ENCODE assay signal across 8 cellular contexts in the genomic region with DNA sequence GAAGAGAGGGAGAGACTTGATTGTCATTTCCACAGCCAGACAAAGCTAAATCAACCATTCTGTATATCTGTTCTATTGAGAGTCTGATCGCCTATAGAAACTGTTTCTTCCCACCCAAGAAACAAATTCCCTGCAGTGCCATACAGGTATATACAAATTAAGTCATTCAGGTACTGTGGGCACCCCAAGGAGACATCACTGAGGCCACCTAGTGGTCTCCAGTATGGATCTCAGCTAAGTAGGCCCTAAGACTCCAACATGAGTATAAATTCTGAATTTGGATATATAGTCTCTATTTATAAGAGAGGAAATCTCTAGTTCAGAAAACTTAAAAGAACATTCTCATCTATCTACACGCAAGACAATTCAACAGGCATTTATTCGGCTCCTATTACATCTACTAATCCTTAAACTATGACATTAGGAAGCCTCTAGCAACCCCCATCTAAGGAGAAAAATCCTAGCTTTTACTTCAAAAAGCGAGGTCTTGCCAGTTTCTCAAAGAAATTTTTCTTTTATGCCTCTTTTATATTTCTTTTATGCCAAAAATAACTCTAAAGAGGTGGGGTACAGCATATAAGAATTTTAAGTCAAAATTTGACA.
DNase-seq lines count a peak whose midpoint lies in the region; ATAC-seq and TF ChIP-seq lines count a peak whose summit lies in the region.

No MANE protein-coding gene starts in this region.

- WGBS in esophagus muscularis mucosa = 62% methylated on average over 4 of the region's 4 CpGs
- 83 to 89% (median 86%) methylated on average over 4 of the region's 4 CpGs for WGBS in psoas muscle, 3 donors

- H3K4me3 ChIP-seq in SU-DHL-6 (ENCODE audit: insufficient read depth, low read length, poor library complexity, severe bottlenecking) = no peak overlapping the region
- H3K4me3 ChIP-seq in esophagus muscularis mucosa = no peak overlapping the region
- no peak overlapping the region for H3K4me3 ChIP-seq in psoas muscle

- H2AFZ ChIP-seq in SU-DHL-6 (ENCODE audit: low read depth, low read length, severe bottlenecking) = no peak overlapping the region

- TF ChIP-seq CTCF in HFFc6 (IDR thresholded peaks at IDR 0.05) (peak; percentile 89), SU-DHL-6 (IDR thresholded peaks at IDR 0.05; ENCODE audit: insufficient read depth, low read length, poor library complexity, severe bottlenecking) (peak; percentile 58), esophagus muscularis mucosa (IDR thresholded peaks at IDR 0.05) (peak; percentile 55 to 73 (median 72)), psoas muscle (IDR thresholded peaks at IDR 0.05) (peak; percentile 66)

- peak; percentile 53 to 65 (median 55) for ATAC-seq in psoas muscle

- H3K9me3 ChIP-seq in SU-DHL-6 (ENCODE audit: insufficient read depth, low read length) (no peaks in the 10 kb centered on the region), esophagus muscularis mucosa (no peaks in the 10 kb centered on the region), psoas muscle (no peaks in the 10 kb centered on the region)

- H3K4me1 ChIP-seq in esophagus muscularis mucosa (peaks cover 21 to 82% (median 77%) of the 10 kb centered on the region in 4 donors), psoas muscle (peaks cover 20% of the 10 kb centered on the region)

- H3K4me2 ChIP-seq in SU-DHL-6 (ENCODE audit: low read depth, low read length, poor library complexity, severe bottlenecking) = no peak overlapping the region

- no peaks in the 10 kb centered on the region for H3F3A ChIP-seq in SU-DHL-6 (ENCODE audit: insufficient read depth)

- TF ChIP-seq EP300 in esophagus muscularis mucosa (IDR thresholded peaks at IDR 0.05) = no peak

- no peak overlapping the region for H3K9ac ChIP-seq in SU-DHL-6 (ENCODE audit: low read length)

- no peaks in the 10 kb centered on the region; the same call in 1 of the 2 replicates for H3K27me3 Mint-ChIP-seq in HFFc6 (ENCODE audit: insufficient read depth)

- H3K9me3 Mint-ChIP-seq in HFFc6 = no peaks in the 10 kb centered on the region

- intact Hi-C loops in esophagus muscularis mucosa (cut with DNase I) (loop anchor here (5.0 kb wide), 2 partner anchors 113 to 178 kb away; a partner anchor contains a TSS), psoas muscle (cut with DNase I) (loop anchor here in 1 of 2 donors (5.0 kb wide), 1 partner anchor 178 kb away; no protein-coding TSS in a partner anchor)

- peaks cover 72% of the 10 kb centered on the region for H3K4me1 Mint-ChIP-seq in HFFc6 (ENCODE audit: low read depth)

- no peaks in the 10 kb centered on the region for H3K79me2 ChIP-seq in SU-DHL-6 (ENCODE audit: insufficient read depth, low read length)

- H3K36me3 Mint-ChIP-seq in HFFc6 (ENCODE audit: low read depth) = peaks cover 16% of the 10 kb centered on the region

- no peaks in the 10 kb centered on the region; the same call in 1 of the 2 replicates for H3K36me3 ChIP-seq in SU-DHL-6 (ENCODE audit: low read length)
- H3K36me3 ChIP-seq in esophagus muscularis mucosa = peaks cover 13 to 51% (median 21%) of the 10 kb centered on the region in 4 donors
- peaks cover 0 to 46% of the 10 kb centered on the region in 2 donors for H3K36me3 ChIP-seq in psoas muscle (ENCODE audit: insufficient read depth in 1 of 2, low read depth in 1 of 2)

- no peak for TF ChIP-seq POLR2A in esophagus muscularis mucosa (IDR thresholded peaks at IDR 0.05; ENCODE audit: low read depth)

- no peaks in the 10 kb centered on the region for H4K20me1 ChIP-seq in SU-DHL-6 (ENCODE audit: low read depth, low read length)

- no peak overlapping the region for H3K27ac Mint-ChIP-seq in HFFc6

- H3K27ac ChIP-seq in SU-DHL-6 (ENCODE audit: low read depth, low read length) (no peak overlapping the region), esophagus muscularis mucosa (replicated peaks in 1 of 4) (peak overlapping the region; percentile 79 to 90 (median 88)), psoas muscle (no peak overlapping the region)

- H3K4me3 Mint-ChIP-seq in HFFc6 = no peak overlapping the region

- H3K9me2 ChIP-seq in SU-DHL-6 (replicated peaks; ENCODE audit: insufficient read depth, low read length) = no peaks in the 10 kb centered on the region

- H3K27me3 ChIP-seq in SU-DHL-6 (ENCODE audit: low read length) (no peaks in the 10 kb centered on the region), esophagus muscularis mucosa (no peaks in the 10 kb centered on the region), psoas muscle (ENCODE audit: insufficient read depth in 3 of 3, low read length in 2 of 3) (no peaks in the 10 kb centered on the region)

- peak; percentile 22 for DNase-seq in DMS153 (lab: John Stamatoyannopoulos, UW)
- no peak for DNase-seq in HFFc6
- DNase-seq in esophagus muscularis mucosa (ENCODE audit: extremely low spot score) = peak; percentile 4
- DNase-seq in psoas muscle = no peak
- no peak for DNase-seq in DMS114 treated with DMSO at 0.1 percent for 48 hours (lab: John Stamatoyannopoulos, UW; ENCODE audit: unreplicated experiment)
- no peak for DNase-seq in mesenteric fat pad (ENCODE audit: low spot score)
- no peak for DNase-seq in mucosa of gallbladder (ENCODE audit: low spot score)

Comparison
In these comparisons a context has a peak if more than half of its experiments do, and no peak if none do; other contexts are left out.
1. DNase-seq: peak in DMS153 (single experiment) and esophagus muscularis mucosa (single experiment); none in HFFc6 (single experiment), psoas muscle (0 of 2), DMS114 treated with DMSO at 0.1 percent for 48 hours (single experiment), mesenteric fat pad (single experiment) and mucosa of gallbladder (single experiment).
2. H3K27ac ChIP-seq: peak in esophagus muscularis mucosa (4 of 4); none in SU-DHL-6 (single experiment) and psoas muscle (single experiment).
3. Peak in every context shown above with its lines, with median percentiles within 50 percentile points of each other: CTCF ChIP-seq.